Comparison of ENCODE assay signal across 8 cellular contexts in genomic region chr7:35037526-35038339, GRCh38. TPM values are rescaled to one million over a fixed set of nuclear protein-coding genes. Genes with fewer than 3 reads are reported as not detected.
A peak's percentile ranks its signal among the peaks of the same experiment; 100 is the strongest.
DNase-seq lines count a peak whose midpoint lies in the region; ATAC-seq, FAIRE-seq and TF ChIP-seq lines count a peak whose summit lies in the region.

No MANE protein-coding gene starts in this region.

- ATAC-seq in GM21423 (IDR thresholded peaks at IDR 0.05; ENCODE audit: unreplicated experiment) (peak; percentile 81), mucosa of descending colon (peak; percentile 92)

- FAIRE-seq in D721Med (lab: Jason Lieb, UNC): no peak

- H3K4me3 ChIP-seq in HUES48 (ENCODE audit: low read depth, low read length) (peak overlapping the region; percentile 78), NT2/D1 (ENCODE audit: insufficient read length, low read depth) (peak overlapping the region; percentile 41), mucosa of descending colon (peak overlapping the region; percentile 42)

- H3K4me1 ChIP-seq in HUES48 (ENCODE audit: control insufficient read depth, insufficient read depth, low read length) (peaks cover 24% of the 10 kb centered on the region), NT2/D1 (ENCODE audit: insufficient read depth, insufficient read length) (no peaks in the 10 kb centered on the region), mucosa of descending colon (ENCODE audit: low read depth) (peaks cover 20% of the 10 kb centered on the region)

- H3K9me3 ChIP-seq in HUES48 (ENCODE audit: control insufficient read depth, insufficient read depth, low read length) (no peaks in the 10 kb centered on the region), NT2/D1 (ENCODE audit: insufficient read depth, low read length) (no peaks in the 10 kb centered on the region), mucosa of descending colon (no peaks in the 10 kb centered on the region)

- peak; percentile 62 for TF ChIP-seq CTCF in D721Med (IDR thresholded peaks at IDR 0.05; ENCODE audit: insufficient read depth, missing control alignments)
- peak; percentile 77 for TF ChIP-seq CTCF in mucosa of descending colon (IDR thresholded peaks at IDR 0.05)

- H3K27me3 ChIP-seq in HUES48 (ENCODE audit: control insufficient read depth, insufficient read depth, low read length): no peaks in the 10 kb centered on the region
- H3K27me3 ChIP-seq in NT2/D1 (ENCODE audit: insufficient read depth, insufficient read length): no peaks in the 10 kb centered on the region

- no peaks in the 10 kb centered on the region for H3K36me3 ChIP-seq in HUES48 (ENCODE audit: control insufficient read depth, insufficient read depth, low read length)
- no peaks in the 10 kb centered on the region for H3K36me3 ChIP-seq in NT2/D1 (ENCODE audit: insufficient read depth, insufficient read length, low read length)
- no peaks in the 10 kb centered on the region for H3K36me3 ChIP-seq in mucosa of descending colon (ENCODE audit: low read depth)

- peak overlapping the region; percentile 69; the same call in 1 of the 2 replicates for H3K9ac ChIP-seq in HUES48 (ENCODE audit: low read depth, low read length)
- peak overlapping the region; percentile 84 for H3K9ac ChIP-seq in NT2/D1 (ENCODE audit: insufficient read length, low read depth)

- peak overlapping the region; percentile 92 for H3K27ac ChIP-seq in HUES48 (ENCODE audit: low read depth, low read length)

- intact Hi-C loops in mucosa of descending colon (cut with DNase I, micrococcal nuclease): loop anchor here in 1 of 2 donors (10.0 kb wide), 1 partner anchor 213 kb away; no protein-coding TSS in a partner anchor

- DNase-seq in D721Med (ENCODE audit: insufficient read length, low spot score) (peak; percentile 68), NT2/D1 (ENCODE audit: low read depth, low spot score) (peak; percentile 93), epidermal melanocyte (ENCODE audit: insufficient read length, low spot score) (peak; percentile 95), mucosa of descending colon (peak; percentile 96 to 97 (median 96))
- DNase-seq in activated CD8-positive, alpha-beta memory T cell treated with anti-CD3 and anti-CD28 coated beads, Interleukin-2, amount 50 U/mL, for 48 hours: peak; percentile 93
- peak; percentile 68 to 83 for DNase-seq in stimulated activated CD8-positive, alpha-beta memory T cell treated with anti-CD3 and anti-CD28 coated beads, Interleukin-4, amount 100 ng/mL, for 1 hour (ENCODE audit: low read depth in 2 of 2, low spot score in 1 of 2)

RNA-seq across cellular contexts. Expression of gene DPY19L1, which starts 0.4 kb away (rescaled TPM):
- total RNA-seq in mucosa of descending colon: 10 to 100 TPM; 18.6 to 27.1 (median 20.8) TPM

Comparison
In these comparisons a context has a peak if more than half of its experiments do, and no peak if none do; other contexts are left out.
1. Peak in every context shown above with its lines: DNase-seq, ATAC-seq, H3K4me3 ChIP-seq and H3K27ac ChIP-seq.